20 cellular contexts compared by ENCODE assay signal in genomic region chr3:148971819-148972218, GRCh38. TPM values are rescaled to one million over a fixed set of nuclear protein-coding genes. Genes with fewer than 3 reads are reported as not detected.
DNase-seq lines count a peak whose midpoint lies in the region; ATAC-seq, FAIRE-seq and TF ChIP-seq lines count a peak whose summit lies in the region.
"Had no signal": no experiment of that assay in that cellular context is flagged by ENCODE, and none has a peak within 500 bp of the region (broad histone marks: within the 10 kb centered on the region; RNA-seq: fewer than 3 reads in every experiment).

No MANE protein-coding gene starts in this region.

- POLR2A ChIA-PET in endothelial cell of umbilical vein (lab: Charles Lee): no interaction called here

- BruUV-seq in endothelial cell of umbilical vein (replicated peaks; lab: Mats Ljungman, UMichigan): no TSS peak

- TF ChIP-seq CTCF in AG09309 (IDR thresholded peaks at IDR 0.05; ENCODE audit: control insufficient read depth, insufficient read depth, low read depth, low read length, missing control alignments) (no peak), endothelial cell of umbilical vein (IDR thresholded peaks at IDR 0.05; ENCODE audit: extremely low read depth in 1 of 2, insufficient read depth in 1 of 2, low read depth in 1 of 2, low read length in 2 of 2) (no peak), ovary (IDR thresholded peaks at IDR 0.05) (no peak)

- no peaks in the 10 kb centered on the region for H3K9me1 ChIP-seq in endothelial cell of umbilical vein (replicated peaks; ENCODE audit: control insufficient read depth, extremely low read depth, insufficient read depth, low read length)

- H2AFZ ChIP-seq in endothelial cell of umbilical vein (ENCODE audit: low read depth, low read length): no peak overlapping the region
- H2AFZ ChIP-seq: hepatocyte had no signal

- no peaks in the 10 kb centered on the region for H3K79me2 ChIP-seq in endothelial cell of umbilical vein (ENCODE audit: control insufficient read depth, insufficient read depth, low read length)
- H3K79me2 ChIP-seq: hepatocyte had no signal

- H3K36me3 ChIP-seq in endothelial cell of umbilical vein (ENCODE audit: control insufficient read depth in 2 of 2, extremely low read depth in 1 of 2, insufficient read depth in 2 of 2, low read length in 2 of 2): no peaks in the 10 kb centered on the region
- H3K36me3 ChIP-seq in ovary: no peaks in the 10 kb centered on the region
- H3K36me3 ChIP-seq: left lung, tibial artery had no signal

- DNase-seq in AG09309 (ENCODE audit: low read depth) (peak; percentile 31), M059J (ENCODE audit: low read depth) (peak; percentile 28), endothelial cell of umbilical vein (ENCODE audit: low read depth, low spot score) (peak; percentile 77), ovary (peak; percentile 74 to 88 (median 82)), SIG-M5 (lab: John Stamatoyannopoulos, UW) (no peak), NCI-H187 (lab: John Stamatoyannopoulos, UW) (no peak), KG1 (lab: John Stamatoyannopoulos, UW) (no peak)
- DNase-seq: activated CD4-positive, CD25-positive, alpha-beta regulatory T cell; activated naive CD4-positive, alpha-beta T cell treated with anti-CD3 and anti-CD28 coated beads for 36 hours; left lung; MV-4-11; naive B cell; NCI-H2107; NCI-H748 treated with DMSO at 0.1 percent for 48 hours; stimulated activated CD4-positive, alpha-beta T cell treated with anti-CD3 and anti-CD28 coated beads, Interleukin-2, amount 100 ng/mL, for 24 hours had no signal

- H3K9me3 ChIP-seq in endothelial cell of umbilical vein (replicated peaks; ENCODE audit: control insufficient read depth, insufficient read depth, low read length) (no peaks in the 10 kb centered on the region), ovary (no peaks in the 10 kb centered on the region)
- H3K9me3 ChIP-seq: left lung, tibial artery had no signal

- dilution Hi-C loops in endothelial cell of umbilical vein (cut with MboI; ENCODE audit: extremely low pct_ligation_motif_present, low sequenced_read_pairs): no loop called here

- ATAC-seq in GM21447 (IDR thresholded peaks at IDR 0.05; ENCODE audit: unreplicated experiment): no peak
- ATAC-seq: left lung had no signal

- peaks cover 0 to 3% of the 10 kb centered on the region in 2 experiments for H3K27me3 ChIP-seq in endothelial cell of umbilical vein (ENCODE audit: control insufficient read depth in 2 of 2, insufficient read depth in 2 of 2, low read length in 2 of 2)
- H3K27me3 ChIP-seq in ovary: no peaks in the 10 kb centered on the region
- H3K27me3 ChIP-seq: hepatocyte, left lung, tibial artery had no signal

- intact Hi-C loops in endothelial cell of umbilical vein (cut with micrococcal nuclease): no loop called here
- intact Hi-C loops in ovary (cut with DNase I): no loop called here

- H3K4me1 ChIP-seq in endothelial cell of umbilical vein (ENCODE audit: control insufficient read depth, extremely low read depth, insufficient read depth, low read length) (no peaks in the 10 kb centered on the region), ovary (ENCODE audit: insufficient read depth) (peaks cover 2% of the 10 kb centered on the region)

- TF ChIP-seq POLR2A in endothelial cell of umbilical vein (IDR thresholded peaks at IDR 0.05; ENCODE audit: low read depth, low read length) (no peak), ovary (IDR thresholded peaks at IDR 0.05) (no peak)

- no peaks in the 10 kb centered on the region for H4K20me1 ChIP-seq in endothelial cell of umbilical vein (replicated peaks; ENCODE audit: control insufficient read depth, extremely low read depth, insufficient read depth, low read length)

- FAIRE-seq in endothelial cell of umbilical vein (lab: Jason Lieb, UNC): no peak
- FAIRE-seq: HTR-8/SVneo, RCC 7860 had no signal

- CTCF ChIA-PET in endothelial cell of umbilical vein (lab: Charles Lee): interaction anchor here (0.6 to 3.0 kb wide), 2 partner anchors 17 to 190 kb away, joined by 3 to 14 read pairs; no protein-coding TSS in a partner anchor

- H3K9ac ChIP-seq in endothelial cell of umbilical vein (replicated peaks; ENCODE audit: extremely low read depth, insufficient read depth, low read length): no peak overlapping the region

- H3K4me3 ChIP-seq in AG09309 (ENCODE audit: control insufficient read depth, low read depth, low read length) (no peak overlapping the region), endothelial cell of umbilical vein (replicated peaks in 1 of 3; ENCODE audit: insufficient read depth in 1 of 3, low read depth in 1 of 3, low read length in 3 of 3) (no peak overlapping the region), ovary (no peak overlapping the region)
- H3K4me3 ChIP-seq: hepatocyte, left lung, tibial artery had no signal

- TF ChIP-seq EP300 in ovary (IDR thresholded peaks at IDR 0.05): no peak

- H3K27ac ChIP-seq in endothelial cell of umbilical vein (ENCODE audit: insufficient read depth, low read depth, low read length): no peak overlapping the region
- H3K27ac ChIP-seq in ovary: peak overlapping the region in 1 of 2 donors; percentile 56
- H3K27ac ChIP-seq: hepatocyte, left lung had no signal

- H3K4me2 ChIP-seq in endothelial cell of umbilical vein (ENCODE audit: insufficient read depth, low read length): no peak overlapping the region
- H3K4me2 ChIP-seq: hepatocyte had no signal

TF ChIP-seq in endothelial cell of umbilical vein, 7 proteins besides CTCF, POLR2A, EP300 and RAD21:
- TF ChIP-seq MAX (IDR thresholded peaks at IDR 0.05; ENCODE audit: insufficient read depth, insufficient read length) (no peak), EZH2 (IDR thresholded peaks at IDR 0.05; ENCODE audit: borderline replicate concordance, low read depth, low read length, severe bottlenecking) (no peak), GATA2 (IDR thresholded peaks at IDR 0.05; ENCODE audit: insufficient read depth, insufficient read length, low read depth, low read length) (no peak), POLR2AphosphoS5 (IDR thresholded peaks at IDR 0.05; ENCODE audit: insufficient read depth, low read depth, low read length) (no peak), FOS (IDR thresholded peaks at IDR 0.05; ENCODE audit: borderline replicate concordance, insufficient read depth, low read length) (no peak), JUN (IDR thresholded peaks at IDR 0.05; ENCODE audit: borderline replicate concordance, insufficient read depth, insufficient read length, low read depth) (no peak), MYC (IDR thresholded peaks at IDR 0.05; ENCODE audit: low read depth, low read length) (no peak)

RNA-seq across cellular contexts. Expression of gene GYG1, which starts 19.5 kb away (rescaled TPM):
- total RNA-seq in M059J (2014; rRNA removed; shearing (Covaris generic)): 30.8 and 53.6 TPM in 2 replicates
- total RNA-seq in endothelial cell of umbilical vein: 46.8 and 58.5 TPM in 2 replicates
- 24.7 and 25.2 TPM in 2 replicates for polyA plus RNA-seq in endothelial cell of umbilical vein
- 35.9 and 39.5 TPM in 2 replicates for polyA plus RNA-seq in endothelial cell of umbilical vein (2011; cell fraction: cytosol; rRNA removed)
- 22.7 and 23.8 TPM in 2 replicates for polyA plus RNA-seq in endothelial cell of umbilical vein (2011; cell fraction: nucleus; rRNA removed)
- 61.6 and 75.7 TPM in 2 replicates for polyA plus RNA-seq in endothelial cell of umbilical vein (2012)
- 33.9 and 38.7 TPM in 2 replicates for polyA minus RNA-seq in endothelial cell of umbilical vein
- polyA minus RNA-seq in endothelial cell of umbilical vein (2011; cell fraction: cytosol; rRNA and poly(A)+ RNA removed): 22.1 TPM
- 21.8 and 38.1 TPM in 2 replicates for polyA minus RNA-seq in endothelial cell of umbilical vein (2011; cell fraction: nucleus; rRNA and poly(A)+ RNA removed)
- total RNA-seq in ovary: 10 to 100 TPM; 23.8 to 73.8 (median 54.0) TPM
- 10 to 100 TPM; 58.4 to 86.1 TPM for polyA plus RNA-seq in ovary

Comparison
In these comparisons a context has a peak if more than half of its experiments do, and no peak if none do; other contexts are left out.
1. DNase-seq: peak in AG09309 (single experiment), M059J (single experiment), endothelial cell of umbilical vein (single experiment) and ovary (5 of 5); none in SIG-M5 (single experiment), NCI-H187 (0 of 2) and KG1 (single experiment).